In the genomic region with DNA sequence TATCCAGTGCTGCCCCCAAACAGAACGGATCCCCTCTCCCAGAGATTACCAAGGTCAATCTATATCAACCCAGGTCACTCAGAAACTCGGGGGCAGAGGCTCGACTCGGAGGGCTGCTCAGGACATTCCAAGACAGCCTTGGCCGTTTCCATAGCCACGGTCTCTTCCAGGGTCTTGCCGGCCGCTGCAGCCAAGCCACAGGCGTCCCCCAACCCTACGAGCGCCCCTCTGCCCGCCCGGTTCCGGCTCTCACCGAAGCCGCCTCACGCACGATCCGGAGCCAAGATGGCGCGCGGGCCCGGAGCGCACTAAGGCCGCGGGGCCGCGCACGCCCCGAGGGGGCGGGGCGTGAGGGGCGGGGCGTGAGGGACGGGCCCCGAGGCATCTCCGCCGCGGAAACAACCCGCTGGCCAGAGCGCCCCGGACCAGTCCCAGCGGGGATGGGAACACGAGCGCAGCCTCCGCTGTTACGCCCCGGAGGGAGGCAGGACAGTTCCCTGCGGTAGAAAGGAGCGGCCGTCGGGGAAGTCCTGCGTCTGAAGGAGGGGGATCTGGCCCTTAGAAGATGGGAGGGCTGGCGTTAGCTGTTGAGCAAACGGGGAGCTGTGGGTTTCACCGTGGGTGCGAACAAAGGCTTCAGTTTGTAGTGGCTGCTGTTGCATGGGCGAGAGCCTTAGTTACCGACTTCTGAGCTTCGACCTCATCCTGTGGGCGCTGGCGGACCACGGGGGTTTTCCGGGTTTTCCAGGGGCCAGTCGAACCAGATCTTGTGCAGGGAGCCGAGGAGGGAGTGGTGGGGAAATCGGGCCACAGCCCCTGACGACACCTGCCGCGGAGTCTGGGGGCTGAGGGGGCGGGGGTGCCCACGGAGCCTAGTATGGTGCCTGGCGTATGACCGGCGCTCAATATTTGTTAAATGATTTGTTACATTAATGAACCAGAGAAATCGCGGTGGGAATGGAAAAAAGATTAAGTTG, we compare ENCODE assay signal across 8 cellular contexts. TPM values are rescaled to one million over a fixed set of nuclear protein-coding genes. Genes with fewer than 3 reads are reported as not detected.
DNase-seq lines count a peak whose midpoint lies in the region; ATAC-seq and TF ChIP-seq lines count a peak whose summit lies in the region.

A gene with protein sequence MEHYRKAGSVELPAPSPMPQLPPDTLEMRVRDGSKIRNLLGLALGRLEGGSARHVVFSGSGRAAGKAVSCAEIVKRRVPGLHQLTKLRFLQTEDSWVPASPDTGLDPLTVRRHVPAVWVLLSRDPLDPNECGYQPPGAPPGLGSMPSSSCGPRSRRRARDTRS (minus strand): TSS at position 287 of the 977 bp plus-strand sequence. CDS start 801 bp downstream, outside the sequence.

- H3K4me3 ChIP-seq in H7 (ENCODE audit: insufficient read depth, low read depth, low read length) (peak within 1 kb of the TSS; percentile 79), MM.1S (ENCODE audit: low read length) (peak within 1 kb of the TSS; percentile 86), adrenal gland (peak within 1 kb of the TSS; percentile 35 to 85 (median 77)), heart right ventricle (peak within 1 kb of the TSS; percentile 34 to 86 (median 79)), upper lobe of left lung (peak within 1 kb of the TSS; percentile 62 to 71 (median 68))

- H3K79me2 ChIP-seq in MM.1S (ENCODE audit: low read length): peaks cover 14% of the 10 kb centered on the region

- peak within 1 kb of the TSS; percentile 90 for H2AFZ ChIP-seq in MM.1S (ENCODE audit: low read length)

- peak; percentile 41 for DNase-seq in GM04503 (ENCODE audit: low read depth)
- DNase-seq in H7: peak; percentile 98
- peak; percentile 90 for DNase-seq in MM.1S
- DNase-seq in T-helper 1 cell: peak; percentile 75 to 85 (median 80)
- DNase-seq in adrenal gland: peak; percentile 84 to 93 (median 88)
- DNase-seq in heart right ventricle: peak; percentile 88 to 93
- peak; percentile 95 for DNase-seq in posterior vena cava (ENCODE audit: low spot score)
- DNase-seq in upper lobe of left lung: peak; percentile 92 to 97

- H3K9me3 ChIP-seq in MM.1S (replicated peaks; ENCODE audit: insufficient read depth, low read length): no peaks in the 10 kb centered on the region
- H3K9me3 ChIP-seq in adrenal gland (replicated peaks in 1 of 3): no peaks in the 10 kb centered on the region
- H3K9me3 ChIP-seq in heart right ventricle: no peaks in the 10 kb centered on the region
- H3K9me3 ChIP-seq in upper lobe of left lung: no peaks in the 10 kb centered on the region

- peaks cover 6% of the 10 kb centered on the region; the same call in 1 of the 2 replicates for H3F3A ChIP-seq in MM.1S (ENCODE audit: insufficient read depth, low read length)

- ATAC-seq in heart right ventricle (peak; percentile 95 to 99 (median 97)), upper lobe of left lung (ENCODE audit: low FRiP score in 2 of 2) (peak; percentile 94 to 98)

- peaks cover 6% of the 10 kb centered on the region; the same call in 1 of the 2 replicates for H3K4me1 ChIP-seq in MM.1S (ENCODE audit: low read length)
- peaks cover 6 to 15% of the 10 kb centered on the region in 2 donors for H3K4me1 ChIP-seq in adrenal gland (replicated peaks in 1 of 2)
- H3K4me1 ChIP-seq in heart right ventricle: peaks cover 2 to 31% (median 25%) of the 10 kb centered on the region in 9 donors
- peaks cover 13 to 27% (median 18%) of the 10 kb centered on the region in 4 donors for H3K4me1 ChIP-seq in upper lobe of left lung

- H3K36me3 ChIP-seq in H7 (replicated peaks; ENCODE audit: control insufficient read depth, insufficient read depth, low read length): no peaks in the 10 kb centered on the region
- H3K36me3 ChIP-seq in MM.1S (replicated peaks; ENCODE audit: insufficient read depth, low read length): no peaks in the 10 kb centered on the region
- H3K36me3 ChIP-seq in adrenal gland (replicated peaks in 1 of 2): peaks cover 0 to 33% of the 10 kb centered on the region in 2 donors
- peaks cover 0 to 39% (median 8%) of the 10 kb centered on the region in 9 donors for H3K36me3 ChIP-seq in heart right ventricle
- H3K36me3 ChIP-seq in upper lobe of left lung: peaks cover 4 to 36% (median 26%) of the 10 kb centered on the region in 4 donors

- TF ChIP-seq POLR2A in adrenal gland (IDR thresholded peaks at IDR 0.05) (peak in 1 of 2 donors; percentile 80), upper lobe of left lung (IDR thresholded peaks at IDR 0.05) (peak in 3 of 4 donors; percentile 73 to 83 (median 79))

- no peaks in the 10 kb centered on the region for H3K9me2 ChIP-seq in MM.1S (replicated peaks; ENCODE audit: insufficient read depth, low read length)

- intact Hi-C loops in adrenal gland (cut with DNase I): no loop called here
- intact Hi-C loops in heart right ventricle (cut with DNase I): loop anchor here in 6 of 10 donors (1.0 to 5.0 kb wide), 6 partner anchors 8 to 280 kb away; a partner anchor contains a TSS
- intact Hi-C loops in posterior vena cava (cut with DNase I): loop anchor here in 1 of 2 donors (5.0 kb wide), 1 partner anchor 275 kb away; no protein-coding TSS in a partner anchor

- peak within 1 kb of the TSS; percentile 97 for H3K4me2 ChIP-seq in MM.1S (ENCODE audit: low read depth, low read length)

- TF ChIP-seq CTCF in MM.1S (IDR thresholded peaks at IDR 0.05; ENCODE audit: low read length): no peak
- TF ChIP-seq CTCF in adrenal gland (IDR thresholded peaks at IDR 0.05): no peak
- TF ChIP-seq CTCF in heart right ventricle (IDR thresholded peaks at IDR 0.05): no peak
- peak in 2 of 6 experiments; percentile 5 to 19 for TF ChIP-seq CTCF in upper lobe of left lung (IDR thresholded peaks at IDR 0.05)

- 0 to 1% (median 1%) methylated on average over 12 to 77 of the region's 77 CpGs for WGBS in adrenal gland, 4 donors
- 1% methylated on average over 73 to 77 of the region's 77 CpGs for WGBS in heart right ventricle, 2 donors
- 0% methylated on average over 29 to 42 of the region's 77 CpGs for WGBS in upper lobe of left lung, 2 donors

- no peak for TF ChIP-seq EP300 in upper lobe of left lung (IDR thresholded peaks at IDR 0.05)

- H3K9ac ChIP-seq in MM.1S (ENCODE audit: low read length): peak within 1 kb of the TSS; percentile 89

- no peaks in the 10 kb centered on the region for H4K20me1 ChIP-seq in MM.1S (ENCODE audit: insufficient read depth, low read length)

- H3K27me3 ChIP-seq in H7 (ENCODE audit: control insufficient read depth, insufficient read depth, low read length) (no peaks in the 10 kb centered on the region; the same call in 1 of the 2 replicates), MM.1S (replicated peaks; ENCODE audit: insufficient read depth, low read length) (no peaks in the 10 kb centered on the region), adrenal gland (no peaks in the 10 kb centered on the region), heart right ventricle (no peaks in the 10 kb centered on the region), upper lobe of left lung (no peaks in the 10 kb centered on the region)

- peak within 1 kb of the TSS; percentile 15; the same call in 1 of the 2 replicates for H3K27ac ChIP-seq in MM.1S (ENCODE audit: low read length)
- H3K27ac ChIP-seq in adrenal gland: peak within 1 kb of the TSS in 4 of 5 donors; percentile 19 to 87 (median 69)
- H3K27ac ChIP-seq in heart right ventricle: peak within 1 kb of the TSS; percentile 71 to 98 (median 92)
- peak within 1 kb of the TSS; percentile 79 to 92 (median 90) for H3K27ac ChIP-seq in upper lobe of left lung

RNA-seq across cellular contexts. Expression of the gene that starts here (rescaled TPM):
- 41.5 and 46.0 TPM in 2 replicates for total RNA-seq in H7 (2014; rRNA removed; shearing (Covaris generic))
- total RNA-seq in adrenal gland (10 to 100 TPM; 11.3 to 40.9 (median 26.8) TPM), heart right ventricle (10 to 100 TPM; 29.2 to 48.5 (median 39.2) TPM), posterior vena cava (10 to 100 TPM in 1 of 2 donors, 1 to 10 TPM in 1; 5.1 to 10.8 TPM), upper lobe of left lung (10 to 100 TPM; 16.5 to 27.0 (median 21.7) TPM)
- polyA plus RNA-seq in adrenal gland (10 to 100 TPM; 10.5 to 32.5 (median 28.3) TPM), heart right ventricle (10 to 100 TPM; 34.3 to 51.0 TPM)

Comparison
In these comparisons a context has a peak if more than half of its experiments do, and no peak if none do; other contexts are left out.
1. Peak in every context shown above with its lines: DNase-seq, ATAC-seq, H3K4me3 ChIP-seq and H3K27ac ChIP-seq.
2. DNase-seq: peak in every context shown above with its lines; median percentile 98 in H7; 95 in posterior vena cava; 94 in upper lobe of left lung; 90 in heart right ventricle; 90 in MM.1S; 88 in adrenal gland; 80 in T-helper 1 cell; 41 in GM04503.
3. H3K27ac ChIP-seq: peak in every context shown above with its lines; median percentile 92 in heart right ventricle; 90 in upper lobe of left lung; 69 in adrenal gland; 15 in MM.1S.
4. intact Hi-C loops: an anchor here in heart right ventricle (1.0 to 5.0 kb wide); none called in adrenal gland.